ENCODE assay signal across 22 cellular contexts in genomic region chr12:120000556-120000955, GRCh38. TPM values are rescaled to one million over a fixed set of nuclear protein-coding genes. Genes with fewer than 3 reads are reported as not detected.
"Had no signal": no experiment of that assay in that cellular context is flagged by ENCODE, and none has a peak within 500 bp of the region (broad histone marks: within the 10 kb centered on the region; RNA-seq: fewer than 3 reads in every experiment).

No MANE protein-coding gene starts in this region.

- H3K36me3 ChIP-seq: colonic mucosa, gastroesophageal sphincter, prostate gland had no signal

- H3K9me3 ChIP-seq: colonic mucosa, esophagus squamous epithelium, gastroesophageal sphincter, prostate gland, spleen had no signal

- H3K27me3 ChIP-seq: colonic mucosa, esophagus squamous epithelium had no signal

- H3K4me3 Mint-ChIP-seq: immature natural killer cell; naive B cell; nephron; stimulated activated naive B cell treated with anti-CD40 and anti-IgM and Interleukin-4, amounts not matched to agents 10 μg/mL and 1 μg/mL and 100 μg/mL, for 72 hours had no signal

- H3K27ac Mint-ChIP-seq: immature natural killer cell; nephron; stimulated activated naive B cell treated with anti-CD40 and anti-IgM and Interleukin-4, amounts not matched to agents 10 μg/mL and 1 μg/mL and 100 μg/mL, for 72 hours had no signal

- H3K4me1 Mint-ChIP-seq: immature natural killer cell, naive B cell had no signal

- ATAC-seq: gastroesophageal sphincter; left cardiac atrium; left ventricle myocardium superior; sciatic nerve; stimulated activated naive B cell treated with anti-CD40 and anti-IgM and Interleukin-4, amounts not matched to agents 10 μg/mL and 1 μg/mL and 100 μg/mL, for 72 hours had no signal

- H3K27me3 Mint-ChIP-seq: naive B cell; stimulated activated naive B cell treated with anti-CD40 and anti-IgM and Interleukin-4, amounts not matched to agents 10 μg/mL and 1 μg/mL and 100 μg/mL, for 72 hours had no signal

- H3K9me3 Mint-ChIP-seq: immature natural killer cell; naive B cell; nephron; stimulated activated naive B cell treated with anti-CD40 and anti-IgM and Interleukin-4, amounts not matched to agents 10 μg/mL and 1 μg/mL and 100 μg/mL, for 72 hours had no signal

- FAIRE-seq: keratinocyte had no signal

- H2AFZ ChIP-seq: parathyroid adenoma had no signal

- H3K9ac ChIP-seq: parathyroid adenoma had no signal

- DNase-seq: colonic mucosa; dermis blood vessel endothelial cell; esophagus squamous epithelium; foreskin fibroblast; glutamatergic neuron; immature natural killer cell; left cardiac atrium; left ventricle myocardium superior; mesendoderm; naive B cell; spleen; stimulated activated CD4-positive, alpha-beta T cell treated with anti-CD3 and anti-CD28 coated beads, Interleukin-15, amount 100 ng/mL, for 24 hours; stimulated activated CD4-positive, alpha-beta T cell treated with anti-CD3 and anti-CD28 coated beads, Interleukin-1b, Interleukin-23, amount 100 ng/mL, for 48 hours; stimulated activated CD4-positive, alpha-beta T cell treated with anti-CD3 and anti-CD28 coated beads, Interleukin-4, amount 100 ng/mL, for 24 hours; stimulated activated naive B cell treated with anti-CD40 and anti-IgM and Interleukin-4, amounts not matched to agents 10 μg/mL and 1 μg/mL and 100 μg/mL, for 72 hours; trophoblast cell had no signal

- H3K27ac ChIP-seq: colonic mucosa, esophagus squamous epithelium, gastroesophageal sphincter, parathyroid adenoma, prostate gland, spleen had no signal

- H3K4me1 ChIP-seq: colonic mucosa, esophagus squamous epithelium, gastroesophageal sphincter, parathyroid adenoma, prostate gland, spleen had no signal

- H3K4me3 ChIP-seq: colonic mucosa, esophagus squamous epithelium, gastroesophageal sphincter, prostate gland, spleen had no signal

RNA-seq across cellular contexts. Expression of gene BICDL1, which starts 11.5 kb away (rescaled TPM):
- total RNA-seq: dermis blood vessel endothelial cell had no signal
